32 cellular contexts compared by ENCODE assay signal in the genomic region with DNA sequence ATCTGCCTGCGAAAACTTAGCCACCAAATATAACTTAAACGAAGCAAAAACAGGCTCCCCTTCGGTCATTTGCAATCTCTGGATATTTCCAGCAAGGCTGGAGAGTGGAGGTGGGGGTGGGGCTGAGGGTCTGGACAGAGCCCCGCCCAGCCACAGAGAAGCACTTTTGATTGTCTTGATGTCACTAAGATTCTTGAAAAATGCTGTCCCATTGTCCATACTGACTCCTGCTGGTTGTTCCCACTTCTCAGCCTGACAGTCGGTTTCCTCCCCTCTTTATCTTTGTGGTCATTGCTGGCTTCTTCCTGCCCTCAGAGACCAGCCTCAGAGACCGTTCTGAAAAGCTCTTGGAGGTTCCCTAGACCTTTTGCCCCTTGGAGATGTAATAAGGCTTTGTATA.
"Had no signal": no experiment of that assay in that cellular context is flagged by ENCODE, and none has a peak within 500 bp of the region (broad histone marks: within the 10 kb centered on the region; RNA-seq: fewer than 3 reads in every experiment).

No MANE protein-coding gene starts in this region.

- H3K4me1 Mint-ChIP-seq: activated CD4-positive, alpha-beta T cell treated with anti-CD3 and anti-CD28 coated beads for 36 hours; activated CD4-positive, alpha-beta T cell treated with anti-CD3 and anti-CD28 coated beads, Interleukin-2, amount 10 ng/mL, durations not matched to agents 7 days and 5 days; WTC11 had no signal

- ATAC-seq: activated CD4-positive, alpha-beta T cell treated with anti-CD3 and anti-CD28 coated beads for 36 hours; activated CD4-positive, CD25-positive, alpha-beta regulatory T cell treated with anti-CD3 and anti-CD28 coated beads, Interleukin-2, amount 50 U/mL, for 24 hours; activated CD8-positive, alpha-beta T cell treated with anti-CD3 and anti-CD28 coated beads, Interleukin-2, amount 10 ng/mL, durations not matched to agents 7 days and 5 days; activated naive CD4-positive, alpha-beta T cell treated with anti-CD3 and anti-CD28 coated beads, Interleukin-2, amount 50 U/mL, for 72 hours; body of pancreas; Panc1; WTC11 had no signal

- H3K4me1 ChIP-seq: adrenal gland, body of pancreas, breast epithelium, SJCRH30 had no signal

- H3K27me3 ChIP-seq: adrenal gland, body of pancreas, breast epithelium, SJCRH30 had no signal

- H3K4me3 ChIP-seq: adrenal gland, body of pancreas, breast epithelium, SJCRH30, SK-N-MC had no signal

- H3K4me3 Mint-ChIP-seq: activated CD4-positive, alpha-beta T cell treated with anti-CD3 and anti-CD28 coated beads for 36 hours; activated CD4-positive, alpha-beta T cell treated with anti-CD3 and anti-CD28 coated beads, Interleukin-2, amount 10 ng/mL, durations not matched to agents 7 days and 5 days; activated CD8-positive, alpha-beta T cell treated with anti-CD3 and anti-CD28 coated beads, Interleukin-2, amount 10 ng/mL, durations not matched to agents 7 days and 5 days; activated naive CD4-positive, alpha-beta T cell treated with anti-CD3 and anti-CD28 coated beads for 36 hours; activated T-cell treated with anti-CD3 and anti-CD28 coated beads, Interleukin-2, amount 50 U/mL, for 24 hours; activated T-helper 1 cell treated with anti-CD3 and anti-CD28 coated beads, Interleukin-12 subunit alpha, Interleukin-12 subunit beta, Interleukin-2, Interleukin-4 antibody, amounts not matched to agents 30 ng/mL and 10 ng/mL and 1 ng/mL, durations not matched to agents 14 hours and 24 hours and 36 hours; T-helper 1 cell treated with Interleukin-12 subunit alpha and Interleukin-12 subunit beta and Interleukin-4 antibody, amounts not matched to agents 30 μg/mL and 1 μg/mL, for 36 hours; T-helper 2 cell treated with Interferon-gamma antibody and Interleukin-4, amounts not matched to agents 5 μg/mL and 100 μg/mL, for 36 hours; WTC11 had no signal

- H3K36me3 ChIP-seq: adrenal gland, breast epithelium, SJCRH30 had no signal

- FAIRE-seq: astrocyte, TTC549 had no signal

- H3K27me3 Mint-ChIP-seq: activated CD4-positive, alpha-beta T cell treated with anti-CD3 and anti-CD28 coated beads for 36 hours; activated CD4-positive, alpha-beta T cell treated with anti-CD3 and anti-CD28 coated beads, Interleukin-2, amount 10 ng/mL, durations not matched to agents 7 days and 5 days; activated T-cell treated with anti-CD3 and anti-CD28 coated beads, Interleukin-2, amount 50 U/mL, for 24 hours had no signal

- H3K27ac Mint-ChIP-seq: activated CD4-positive, alpha-beta T cell treated with anti-CD3 and anti-CD28 coated beads for 36 hours; activated CD4-positive, alpha-beta T cell treated with anti-CD3 and anti-CD28 coated beads, Interleukin-2, amount 10 ng/mL, durations not matched to agents 7 days and 5 days; activated CD8-positive, alpha-beta T cell treated with anti-CD3 and anti-CD28 coated beads, Interleukin-2, amount 10 ng/mL, durations not matched to agents 7 days and 5 days; activated naive CD4-positive, alpha-beta T cell treated with anti-CD3 and anti-CD28 coated beads for 36 hours; activated naive CD4-positive, alpha-beta T cell treated with anti-CD3 and anti-CD28 coated beads, Interleukin-2, amount 50 U/mL, for 72 hours; activated T-cell treated with anti-CD3 and anti-CD28 coated beads, Interleukin-2, amount 50 U/mL, for 24 hours; activated T-helper 1 cell treated with anti-CD3 and anti-CD28 coated beads, Interleukin-12 subunit alpha, Interleukin-12 subunit beta, Interleukin-2, Interleukin-4 antibody, amounts not matched to agents 30 ng/mL and 10 ng/mL and 1 ng/mL, durations not matched to agents 14 hours and 24 hours and 36 hours; T-helper 1 cell treated with Interleukin-12 subunit alpha and Interleukin-12 subunit beta and Interleukin-4 antibody, amounts not matched to agents 30 μg/mL and 1 μg/mL, for 36 hours; T-helper 2 cell treated with Interferon-gamma antibody and Interleukin-4, amounts not matched to agents 5 μg/mL and 100 μg/mL, for 36 hours; WTC11 had no signal

- H3K9me3 ChIP-seq: adrenal gland, body of pancreas, breast epithelium, SJCRH30 had no signal

- DNase-seq: activated CD4-positive, alpha-beta T cell treated with anti-CD3 and anti-CD28 coated beads for 36 hours; activated CD4-positive, alpha-beta T cell treated with anti-CD3 and anti-CD28 coated beads, Interleukin-2, amount 10 ng/mL, durations not matched to agents 7 days and 5 days; activated CD4-positive, alpha-beta T cell treated with anti-CD3 and anti-CD28 coated beads, Interleukin-2, amount 50 U/mL, for 48 hours; activated CD8-positive, alpha-beta T cell treated with anti-CD3 and anti-CD28 coated beads, Interleukin-2, amount 10 ng/mL, durations not matched to agents 7 days and 5 days; activated gamma-delta T cell treated with Interleukin-2 at 50 U/mL for 16 hours; activated naive CD4-positive, alpha-beta T cell treated with anti-CD3 and anti-CD28 coated beads for 36 hours; activated T-cell treated with anti-CD3 and anti-CD28 coated beads, Interleukin-2, amount 50 U/mL, for 24 hours; adrenal gland; body of pancreas; MM.1S; MV-4-11; NCI-H1092; NCI-H1436 treated with DMSO at 0.1 percent for 48 hours; NCI-H1694 treated with DMSO at 0.1 percent for 48 hours; NCI-H2029; NCI-H446; NCI-H510A treated with DMSO at 0.1 percent for 48 hours; NCI-H526 treated with DMSO at 0.1 percent for 48 hours; NCI-H774; SHP77; SJCRH30 had no signal

- H3K27ac ChIP-seq: adrenal gland, body of pancreas, breast epithelium, SJCRH30, SK-N-MC had no signal
